Comparison of ENCODE assay signal across 17 cellular contexts in the genomic region with DNA sequence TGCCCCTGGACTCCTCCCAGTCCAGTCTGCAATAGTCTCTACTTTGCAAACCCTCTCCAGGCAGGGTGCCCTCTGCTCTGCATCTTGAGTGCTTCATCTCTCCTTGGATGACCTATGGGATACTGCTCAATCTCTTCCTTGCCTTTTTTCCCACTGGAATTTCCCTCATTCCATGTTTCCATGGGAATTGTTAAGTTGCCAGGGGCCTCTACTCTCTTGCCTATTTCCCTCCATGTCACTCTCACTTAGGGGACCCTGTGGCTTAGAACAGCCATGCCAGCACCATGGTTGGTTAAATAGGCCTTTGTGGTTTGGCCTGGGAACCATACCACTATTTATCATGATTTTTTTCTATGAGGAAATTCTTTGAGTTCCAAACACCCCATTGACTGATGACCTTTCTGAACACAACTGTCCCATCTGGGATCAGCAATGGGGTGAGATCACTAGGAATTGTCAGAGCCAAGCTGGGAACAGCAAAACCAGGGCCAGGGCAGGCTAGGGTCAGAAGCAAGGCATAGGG.
DNase-seq lines count a peak whose midpoint lies in the region; ATAC-seq and TF ChIP-seq lines count a peak whose summit lies in the region.
"Had no signal": no experiment of that assay in that cellular context is flagged by ENCODE, and none has a peak within 500 bp of the region (broad histone marks: within the 10 kb centered on the region; RNA-seq: fewer than 3 reads in every experiment).

No MANE protein-coding gene starts in this region.

- H2AFZ ChIP-seq in SK-N-SH (ENCODE audit: low read depth), result no peak overlapping the region

- H3K36me3 ChIP-seq in SK-N-SH (replicated peaks in 1 of 2; ENCODE audit: control insufficient read depth in 1 of 2, insufficient read depth in 2 of 2, low read length in 1 of 2), result no peaks in the 10 kb centered on the region
- H3K36me3 ChIP-seq: BE2C, brain microvascular endothelial cell, neutrophil had no signal

- DNase-seq in EL, result peak; percentile 79
- DNase-seq in SK-N-SH, result no peak
- DNase-seq in left ventricle myocardium superior, result no peak
- DNase-seq in sciatic nerve (ENCODE audit: low spot score), result no peak
- DNase-seq in dorsolateral prefrontal cortex, result no peak
- DNase-seq in posterior cingulate gyrus, result no peak
- no peak for DNase-seq in DMS79 treated with DMSO at 0.1 percent for 48 hours (lab: John Stamatoyannopoulos, UW)
- DNase-seq: activated CD4-positive, alpha-beta T cell treated with anti-CD3 and anti-CD28 coated beads, Interleukin-2, amount 50 U/mL, for 1 hour; activated naive CD4-positive, alpha-beta T cell treated with anti-CD3 and anti-CD28 coated beads for 36 hours; BE2C; brain microvascular endothelial cell; islet precursor cell; NCI-H1417; stimulated activated CD4-positive, alpha-beta T cell treated with anti-CD3 and anti-CD28 coated beads, Interleukin-2, amount 100 ng/mL, for 48 hours; substantia nigra had no signal

- no peaks in the 10 kb centered on the region for H3K9me2 ChIP-seq in SK-N-SH

- CTCF ChIA-PET in SK-N-SH (lab: Yijun Ruan, JAX), result no interaction called here

- H3K27me3 ChIP-seq in SK-N-SH (ENCODE audit: insufficient read depth) (no peaks in the 10 kb centered on the region), dorsolateral prefrontal cortex (peaks cover 0 to 3% (median 0%) of the 10 kb centered on the region in 45 donors)
- H3K27me3 ChIP-seq: BE2C, brain microvascular endothelial cell, neutrophil had no signal

- no peak overlapping the region for H3K9ac ChIP-seq in SK-N-SH

- H3F3A ChIP-seq in SK-N-SH (replicated peaks; ENCODE audit: insufficient read depth), result peaks cover 26% of the 10 kb centered on the region

- no peak overlapping the region for H3K4me2 ChIP-seq in SK-N-SH

- TF ChIP-seq RAD21 in SK-N-SH (IDR thresholded peaks at IDR 0.05; ENCODE audit: low read length), result no peak

- H3K4me3 ChIP-seq in SK-N-SH (ENCODE audit: low read depth in 2 of 2, low read length in 1 of 2) (no peak overlapping the region), dorsolateral prefrontal cortex (no peak overlapping the region)

- TF ChIP-seq CTCF in SK-N-SH (IDR thresholded peaks at IDR 0.05), result no peak
- TF ChIP-seq CTCF in dorsolateral prefrontal cortex (IDR thresholded peaks at IDR 0.05 in 54 of 56, conservative IDR thresholded peaks at IDR 0.05 in 2 of 56; ENCODE audit: low read depth in 1 of 56, partially characterized antibody in 56 of 56), result no peak

- H3K9me3 ChIP-seq in SK-N-SH, result no peaks in the 10 kb centered on the region
- H3K9me3 ChIP-seq: BE2C, neutrophil had no signal

- intact Hi-C loops in left ventricle myocardium superior (cut with micrococcal nuclease) (no loop called here), sciatic nerve (cut with DNase I) (no loop called here), dorsolateral prefrontal cortex (cut with DNase I) (no loop called here), posterior cingulate gyrus (cut with DNase I) (no loop called here)

- no peaks in the 10 kb centered on the region for H4K20me1 ChIP-seq in SK-N-SH (ENCODE audit: insufficient read depth)

- peak overlapping the region; percentile 83 to 84; a peak in 3 of 4 replicates for H3K27ac ChIP-seq in SK-N-SH (ENCODE audit: low read depth in 2 of 2, low read length in 1 of 2)
- no peak overlapping the region for H3K27ac ChIP-seq in dorsolateral prefrontal cortex
- H3K27ac ChIP-seq: brain microvascular endothelial cell, neutrophil had no signal

- ATAC-seq in left ventricle myocardium superior (peak; percentile 35), sciatic nerve (peak; percentile 55), GM18519 (IDR thresholded peaks at IDR 0.05; ENCODE audit: low FRiP score, unreplicated experiment) (no peak)

- peak in 1 of 2 experiments; percentile 71; a peak in 2 of 4 replicates for TF ChIP-seq EP300 in SK-N-SH (IDR thresholded peaks at IDR 0.05; ENCODE audit: borderline replicate concordance in 1 of 2, low read depth in 1 of 2, low read length in 1 of 2)

- H3K79me2 ChIP-seq in SK-N-SH (ENCODE audit: insufficient read depth), result no peaks in the 10 kb centered on the region

- POLR2A ChIA-PET in SK-N-SH (lab: Yijun Ruan, JAX), result no interaction called here

- H3K4me1 ChIP-seq in SK-N-SH (ENCODE audit: control insufficient read depth in 1 of 2, insufficient read depth in 2 of 2, low read depth in 1 of 2, low read length in 1 of 2), result peaks cover 16 to 22% of the 10 kb centered on the region in 2 experiments
- H3K4me1 ChIP-seq: BE2C had no signal

TF ChIP-seq in SK-N-SH, 30 proteins besides CTCF, POLR2A, EP300 and RAD21:
- peak; percentile 81 for TF ChIP-seq TCF12 (IDR thresholded peaks at IDR 0.05)
- TF ChIP-seq REST (IDR thresholded peaks at IDR 0.05; ENCODE audit: low read depth, low read length), result no peak
- 0 out of 2 replicates have a peak, but pooled peaks have one; percentile 29 for TF ChIP-seq FOXM1 (IDR thresholded peaks at IDR 0.05; ENCODE audit: low read depth)
- peak; percentile 69; the same call in 1 of the 2 replicates for TF ChIP-seq RXRA (IDR thresholded peaks at IDR 0.05; ENCODE audit: borderline replicate concordance, low read depth)
- peak; percentile 77; the same call in 1 of the 2 replicates for TF ChIP-seq TEAD4 (IDR thresholded peaks at IDR 0.05; ENCODE audit: borderline replicate concordance, insufficient read depth)
- TF ChIP-seq MXI1 (IDR thresholded peaks at IDR 0.05; ENCODE audit: low read depth, low read length), result no peak
- no peak for TF ChIP-seq YY1 (IDR thresholded peaks at IDR 0.05; ENCODE audit: low read depth)
- peak; percentile 73 for TF ChIP-seq NFIC (IDR thresholded peaks at IDR 0.05; ENCODE audit: borderline replicate concordance)
- 0 out of 2 replicates have a peak, but pooled peaks have one; percentile 33 for TF ChIP-seq JUND (IDR thresholded peaks at IDR 0.05)
- TF ChIP-seq, protein P1, sequence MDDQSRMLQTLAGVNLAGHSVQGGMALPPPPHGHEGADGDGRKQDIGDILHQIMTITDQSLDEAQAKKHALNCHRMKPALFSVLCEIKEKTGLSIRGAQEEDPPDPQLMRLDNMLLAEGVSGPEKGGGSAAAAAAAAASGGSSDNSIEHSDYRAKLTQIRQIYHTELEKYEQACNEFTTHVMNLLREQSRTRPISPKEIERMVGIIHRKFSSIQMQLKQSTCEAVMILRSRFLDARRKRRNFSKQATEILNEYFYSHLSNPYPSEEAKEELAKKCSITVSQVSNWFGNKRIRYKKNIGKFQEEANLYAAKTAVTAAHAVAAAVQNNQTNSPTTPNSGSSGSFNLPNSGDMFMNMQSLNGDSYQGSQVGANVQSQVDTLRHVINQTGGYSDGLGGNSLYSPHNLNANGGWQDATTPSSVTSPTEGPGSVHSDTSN (IDR thresholded peaks at IDR 0.05), result peak; percentile 82

Comparison
In these comparisons a context has a peak if more than half of its experiments do, and no peak if none do; other contexts are left out.
1. H3K27ac ChIP-seq: peak in SK-N-SH (2 of 2); none in dorsolateral prefrontal cortex (0 of 59).